Comparison of ENCODE assay signal across 8 cellular contexts in the genomic region with DNA sequence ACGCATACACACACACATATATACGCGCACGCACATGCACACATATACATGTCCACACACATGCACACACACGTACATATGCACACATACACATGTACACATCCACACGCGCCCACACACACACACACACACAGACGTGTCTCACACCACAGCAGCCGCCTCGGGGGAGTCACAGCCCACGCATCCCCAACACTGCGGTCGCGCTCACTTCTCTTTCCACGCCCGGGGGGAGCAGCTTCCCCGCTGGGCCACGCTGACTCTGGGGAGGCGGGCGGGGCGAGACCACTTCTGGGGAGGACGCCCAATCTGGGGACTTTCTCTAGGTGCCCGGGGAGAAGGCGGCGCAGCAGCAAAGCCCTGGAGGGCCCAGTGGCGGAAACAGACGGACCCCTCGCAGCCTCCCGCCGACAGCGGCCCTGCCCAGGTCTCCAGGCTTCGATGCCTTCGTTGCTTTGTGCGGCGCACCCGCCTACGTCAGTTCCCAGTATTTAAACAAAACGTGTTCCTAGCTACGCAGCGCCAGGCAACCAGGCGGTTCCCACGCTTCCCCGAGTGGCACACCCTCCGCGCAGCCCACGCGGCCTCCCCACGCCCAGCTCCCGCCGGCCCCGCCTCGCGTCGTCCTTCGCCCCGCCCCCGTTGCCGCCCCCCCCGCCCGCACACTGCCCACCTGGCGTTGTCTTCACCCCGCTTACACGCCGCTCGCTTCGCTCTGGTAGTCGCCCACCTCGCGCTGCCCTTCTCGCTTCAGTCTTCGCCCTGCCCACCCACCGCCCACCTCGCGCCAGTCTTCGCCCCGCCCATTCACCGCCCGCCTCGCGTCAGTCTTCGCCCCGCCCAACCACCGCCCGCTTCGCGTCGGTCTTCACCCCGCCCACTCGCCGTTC. TPM values are rescaled to one million over a fixed set of nuclear protein-coding genes. Genes with fewer than 3 reads are reported as not detected.
DNase-seq lines count a peak whose midpoint lies in the region; ATAC-seq and TF ChIP-seq lines count a peak whose summit lies in the region.

No MANE protein-coding gene starts in this region.

- DNase-seq in NCI-H345 (lab: John Stamatoyannopoulos, UW) (peak; percentile 53), NCI-H345 treated with DMSO at 0.1 percent for 48 hours (lab: John Stamatoyannopoulos, UW; ENCODE audit: unreplicated experiment) (no peak), SIG-M5 (lab: John Stamatoyannopoulos, UW) (peak; percentile 75), amniotic epithelial cell (ENCODE audit: low read depth) (peak; percentile 97), smooth muscle cell (lab: John Stamatoyannopoulos, UW; ENCODE audit: unreplicated experiment) (no peak), globus pallidus (ENCODE audit: low spot score) (no peak)

- H2AFZ ChIP-seq in smooth muscle cell (ENCODE audit: low read depth) = peak overlapping the region; percentile 73

- peak overlapping the region; percentile 86 for H3K4me2 ChIP-seq in smooth muscle cell

- H3K9ac ChIP-seq in iPS-18a (ENCODE audit: low read length) (peak overlapping the region; percentile 57), smooth muscle cell (ENCODE audit: low read depth) (peak overlapping the region; percentile 74)

- H3K27ac ChIP-seq in iPS-18a (ENCODE audit: low read length) (no peak overlapping the region), smooth muscle cell (ENCODE audit: low read depth) (peak overlapping the region; percentile 73)

- no peaks in the 10 kb centered on the region for H3K27me3 ChIP-seq in iPS-18a (ENCODE audit: control insufficient read depth, insufficient read depth, low read length)
- H3K27me3 ChIP-seq in smooth muscle cell (ENCODE audit: low read depth) = no peaks in the 10 kb centered on the region

- H3K9me3 ChIP-seq in iPS-18a (ENCODE audit: control insufficient read depth, low read depth, low read length) (no peaks in the 10 kb centered on the region), smooth muscle cell (replicated peaks; ENCODE audit: low read depth) (no peaks in the 10 kb centered on the region)

- H3K4me3 ChIP-seq in iPS-18a (ENCODE audit: low read length) (peak overlapping the region; percentile 72), smooth muscle cell (peak overlapping the region; percentile 89)

- peaks cover under 1% of the 10 kb centered on the region for H3K36me3 ChIP-seq in iPS-18a (ENCODE audit: control insufficient read depth, low read depth, low read length)
- no peaks in the 10 kb centered on the region for H3K36me3 ChIP-seq in smooth muscle cell (ENCODE audit: low read depth)

- H3K79me2 ChIP-seq in smooth muscle cell (ENCODE audit: low read depth) = peaks cover 25% of the 10 kb centered on the region

- no peaks in the 10 kb centered on the region for H4K20me1 ChIP-seq in smooth muscle cell (ENCODE audit: low read depth)

- WGBS in smooth muscle cell (ENCODE audit: low lambda C conversion rate) = 7% methylated on average over 45 of the region's 90 CpGs

- H3F3A ChIP-seq in smooth muscle cell (ENCODE audit: low read depth) = no peaks in the 10 kb centered on the region

- peaks cover 5% of the 10 kb centered on the region for H3K4me1 ChIP-seq in iPS-18a (ENCODE audit: control insufficient read depth, low read depth, low read length)
- peaks cover 14% of the 10 kb centered on the region for H3K4me1 ChIP-seq in smooth muscle cell (ENCODE audit: low read depth)

- TF ChIP-seq CTCF in smooth muscle cell (IDR thresholded peaks at IDR 0.05; ENCODE audit: borderline replicate concordance, insufficient read depth, poor library complexity, severe bottlenecking) = no peak

- ATAC-seq in HG03039 (IDR thresholded peaks at IDR 0.05; ENCODE audit: unreplicated experiment) = peak; percentile 35

RNA-seq across cellular contexts. Expression of a gene that starts 0.8 kb away (rescaled TPM):
- total RNA-seq in smooth muscle cell = 15.0 and 16.3 TPM in 2 replicates
- polyA plus RNA-seq in smooth muscle cell = 15.5 and 15.7 TPM in 2 replicates

RNA-seq across cellular contexts. Expression of a gene that starts 45.1 kb away (rescaled TPM):
- 61.1 and 62.2 TPM in 2 replicates for total RNA-seq in smooth muscle cell
- 243 and 254 TPM in 2 replicates for polyA plus RNA-seq in smooth muscle cell

Comparison
In these comparisons a context has a peak if more than half of its experiments do, and no peak if none do; other contexts are left out.
1. DNase-seq: peak in NCI-H345 (single experiment), SIG-M5 (single experiment) and amniotic epithelial cell (single experiment); none in NCI-H345 treated with DMSO at 0.1 percent for 48 hours (single experiment), smooth muscle cell (single experiment) and globus pallidus (single experiment).